13 cellular contexts compared by ENCODE assay signal in the genomic region with DNA sequence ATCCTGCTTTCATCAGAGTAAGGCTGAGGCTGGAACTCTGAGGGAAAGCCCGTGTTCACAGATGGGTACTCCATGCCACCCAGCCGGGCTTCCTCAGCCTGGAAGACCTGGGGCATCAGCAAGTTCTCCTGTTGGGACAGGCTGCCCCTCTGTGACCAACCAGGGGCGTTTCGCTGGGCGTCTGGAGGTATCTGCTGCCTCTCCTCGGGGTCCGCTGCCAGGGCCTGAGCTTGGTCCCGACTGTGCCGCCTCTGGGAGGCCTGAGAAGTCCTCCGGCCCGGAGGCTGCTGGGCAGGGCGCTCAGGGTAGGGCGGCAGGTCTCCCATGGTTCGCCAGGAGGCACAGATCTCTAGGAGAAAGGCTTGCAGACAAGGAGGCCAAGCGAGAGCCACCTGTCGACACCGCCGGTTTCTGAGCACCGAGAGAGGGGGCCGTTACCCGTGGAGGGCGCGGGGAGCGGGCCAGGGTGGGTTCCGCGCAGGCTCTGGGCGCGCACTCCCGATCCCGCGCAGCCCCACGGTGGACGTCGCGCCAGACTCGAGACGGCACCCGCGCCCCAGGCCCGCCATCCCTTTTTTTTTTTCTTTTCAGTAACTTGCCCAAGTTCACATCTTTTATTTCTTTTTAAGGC. TPM values are rescaled to one million over a fixed set of nuclear protein-coding genes. Genes with fewer than 3 reads are reported as not detected.
DNase-seq lines count a peak whose midpoint lies in the region; ATAC-seq, FAIRE-seq and TF ChIP-seq lines count a peak whose summit lies in the region.
"Had no signal": no experiment of that assay in that cellular context is flagged by ENCODE, and none has a peak within 500 bp of the region (broad histone marks: within the 10 kb centered on the region; RNA-seq: fewer than 3 reads in every experiment).

A gene (minus strand): TSS at position 458 of the 631 bp plus-strand sequence. CDS start 132 bp downstream, at position 326.

- H3K4me3 ChIP-seq in dorsolateral prefrontal cortex (peak within 1 kb of the TSS in 55 of 59 donors; percentile 11 to 61 (median 42)), mesodermal cell (ENCODE audit: extremely low read depth, insufficient read depth, low read length, poor library complexity, severe bottlenecking) (peak within 1 kb of the TSS; percentile 65), thoracic aorta (peak within 1 kb of the TSS; percentile 63)

- H3K27me3 ChIP-seq in dorsolateral prefrontal cortex = no peaks in the 10 kb centered on the region
- H3K27me3 ChIP-seq in thoracic aorta (replicated peaks; ENCODE audit: insufficient read depth) = no peaks in the 10 kb centered on the region

- no peaks in the 10 kb centered on the region for H3K9me3 ChIP-seq in mesodermal cell (ENCODE audit: control insufficient read depth, low read length)
- no peaks in the 10 kb centered on the region for H3K9me3 ChIP-seq in thoracic aorta

- FAIRE-seq in frontal cortex (lab: Jason Lieb, UNC) = no peak

- ATAC-seq in thoracic aorta (ENCODE audit: insufficient number of reproducible peaks, low FRiP score, low read depth) (no peak), HG02885 (IDR thresholded peaks at IDR 0.05; ENCODE audit: poor library complexity, unreplicated experiment) (no peak)

- H3K4me1 ChIP-seq in mesodermal cell (ENCODE audit: control insufficient read depth, insufficient read depth, low read length, poor library complexity, severe bottlenecking) (peaks cover 18% of the 10 kb centered on the region), thoracic aorta (ENCODE audit: control insufficient read depth in 1 of 2, low read depth in 2 of 2) (peaks cover 0 to 17% of the 10 kb centered on the region in 2 donors)

- intact Hi-C loops in dorsolateral prefrontal cortex (cut with DNase I) = loop anchor here in 1 of 2 donors (5.0 kb wide), 1 partner anchor 202 kb away; no protein-coding TSS in a partner anchor

- H3K36me3 ChIP-seq in mesodermal cell (ENCODE audit: control insufficient read depth, insufficient read depth, low read length) (peaks cover 7% of the 10 kb centered on the region), thoracic aorta (no peaks in the 10 kb centered on the region)

- TF ChIP-seq CTCF in dorsolateral prefrontal cortex (IDR thresholded peaks at IDR 0.05 in 54 of 56, conservative IDR thresholded peaks at IDR 0.05 in 2 of 56; ENCODE audit: low read depth in 1 of 56, partially characterized antibody in 56 of 56) = no peak
- no peak for TF ChIP-seq CTCF in thoracic aorta (IDR thresholded peaks at IDR 0.05)

- 27 to 28% methylated on average over 30 to 37 of the region's 40 CpGs for WGBS in mesodermal cell (ENCODE audit: insufficient coverage in 2 of 2), 2 experiments

- peak within 1 kb of the TSS in 6 of 59 donors; percentile 1 to 53 (median 24) for H3K27ac ChIP-seq in dorsolateral prefrontal cortex
- peak within 1 kb of the TSS; percentile 33 for H3K27ac ChIP-seq in mesodermal cell (ENCODE audit: low read depth, low read length, severe bottlenecking)
- peak within 1 kb of the TSS; percentile 6 to 22 for H3K27ac ChIP-seq in thoracic aorta

- peak; percentile 38 for DNase-seq in DMS 273 (lab: John Stamatoyannopoulos, UW; ENCODE audit: unreplicated experiment)
- no peak for DNase-seq in DMS 273 treated with DMSO at 0.1 percent for 48 hours (lab: John Stamatoyannopoulos, UW)
- DNase-seq in dorsolateral prefrontal cortex = no peak
- no peak for DNase-seq in thoracic aorta (ENCODE audit: low spot score)
- DNase-seq in frontal cortex (ENCODE audit: low spot score in 2 of 2) = no peak
- no peak for DNase-seq in middle frontal gyrus (ENCODE audit: extremely low spot score, low spot score)
- DNase-seq: 8988T; Kasumi-1; NCI-H446; stimulated activated CD4-positive, alpha-beta T cell treated with anti-CD3 and anti-CD28 coated beads, Interleukin-12 subunit alpha, Interleukin-12 subunit beta, amount 100 ng/mL, for 4 hours had no signal

RNA-seq across cellular contexts. Expression of the gene that starts here (rescaled TPM):
- total RNA-seq in dorsolateral prefrontal cortex (1 to 10 TPM in 4 of 120 experiments, under 1 TPM in 97, not detected in 19; 0.16 to 2.5 (median 0.35) TPM), thoracic aorta (not detected), frontal cortex (not detected)
- not detected for polyA plus RNA-seq in mesodermal cell (2013, experiment 1 of 2)
- not detected for polyA plus RNA-seq in mesodermal cell (2013, experiment 2 of 2)
- total RNA-seq: SK-MEL-5 had no signal
